In genomic region chr3:169241928-169242751, GRCh38 we compare ENCODE assay signal across 9 cellular contexts.
A peak's percentile ranks its signal among the peaks of the same experiment; 100 is the strongest.
DNase-seq lines count a peak whose midpoint lies in the region; ATAC-seq and TF ChIP-seq lines count a peak whose summit lies in the region.
"Had no signal": no experiment of that assay in that cellular context is flagged by ENCODE, and none has a peak within 500 bp of the region (broad histone marks: within the 10 kb centered on the region; RNA-seq: fewer than 3 reads in every experiment).

No MANE protein-coding gene starts in this region.

- H3K9me3 ChIP-seq in RWPE2 (ENCODE audit: severe bottlenecking) = no peaks in the 10 kb centered on the region
- no peaks in the 10 kb centered on the region for H3K9me3 ChIP-seq in neuron (ENCODE audit: low read length)

- H3K36me3 ChIP-seq in RWPE2 (ENCODE audit: low read depth) (no peaks in the 10 kb centered on the region), neuron (ENCODE audit: insufficient read depth, low read length) (no peaks in the 10 kb centered on the region)

- DNase-seq in AG09309 (ENCODE audit: low read depth) (no peak), RWPE2 (ENCODE audit: low spot score) (no peak), foreskin melanocyte (peak; percentile 81), NCI-H146 (lab: John Stamatoyannopoulos, UW) (no peak), NCI-H2081 treated with DMSO at 0.1 percent for 48 hours (lab: John Stamatoyannopoulos, UW) (no peak), NCI-H2107 (lab: John Stamatoyannopoulos, UW) (no peak)
- no peak for DNase-seq in activated T-cell treated with anti-CD3 and anti-CD28 coated beads, Interleukin-2, amount 50 U/mL, for 24 hours
- DNase-seq: DMS79 treated with DMSO at 0.1 percent for 48 hours had no signal

- H3K4me3 Mint-ChIP-seq in activated T-cell treated with anti-CD3 and anti-CD28 coated beads, Interleukin-2, amount 50 U/mL, for 24 hours = no peak overlapping the region

- peaks cover 27% of the 10 kb centered on the region for H3K27me3 Mint-ChIP-seq in activated T-cell treated with anti-CD3 and anti-CD28 coated beads, Interleukin-2, amount 50 U/mL, for 24 hours

- H3K4me3 ChIP-seq in AG09309 (ENCODE audit: control insufficient read depth, low read depth, low read length) (peak overlapping the region; percentile 43), RWPE2 (ENCODE audit: severe bottlenecking) (peak overlapping the region; percentile 12), neuron (ENCODE audit: low read length) (peak overlapping the region; percentile 29)

- ATAC-seq in RWPE2 (ENCODE audit: low read depth) = peak; percentile 78

- no peaks in the 10 kb centered on the region for H3K36me3 Mint-ChIP-seq in activated T-cell treated with anti-CD3 and anti-CD28 coated beads, Interleukin-2, amount 50 U/mL, for 24 hours (ENCODE audit: low read depth)

- peak overlapping the region; percentile 38 for H2AFZ ChIP-seq in neuron (ENCODE audit: low read depth, low read length)

- no peaks in the 10 kb centered on the region for H3K9me3 Mint-ChIP-seq in activated T-cell treated with anti-CD3 and anti-CD28 coated beads, Interleukin-2, amount 50 U/mL, for 24 hours

- H3K27ac Mint-ChIP-seq in activated T-cell treated with anti-CD3 and anti-CD28 coated beads, Interleukin-2, amount 50 U/mL, for 24 hours = no peak overlapping the region

- H3K4me1 ChIP-seq in RWPE2 (ENCODE audit: insufficient read depth, poor library complexity, severe bottlenecking) (peaks cover 17% of the 10 kb centered on the region), neuron (ENCODE audit: insufficient read depth, low read length) (peaks cover 8% of the 10 kb centered on the region)

- peak overlapping the region; percentile 34 for H3K27ac ChIP-seq in RWPE2 (ENCODE audit: poor library complexity, severe bottlenecking)

- H3K27me3 ChIP-seq in RWPE2 (ENCODE audit: insufficient read depth, poor library complexity, severe bottlenecking) (no peaks in the 10 kb centered on the region), neuron (ENCODE audit: insufficient read depth, low read length) (peaks cover 23% of the 10 kb centered on the region)

- H3K4me1 Mint-ChIP-seq in activated T-cell treated with anti-CD3 and anti-CD28 coated beads, Interleukin-2, amount 50 U/mL, for 24 hours (ENCODE audit: low read depth) = peaks cover 3% of the 10 kb centered on the region

- TF ChIP-seq CTCF in AG09309 (IDR thresholded peaks at IDR 0.05; ENCODE audit: control insufficient read depth, insufficient read depth, low read depth, low read length, missing control alignments) (no peak), RWPE2 (IDR thresholded peaks at IDR 0.05; ENCODE audit: poor library complexity, severe bottlenecking) (no peak)
